24 cellular contexts compared by ENCODE assay signal in the genomic region with DNA sequence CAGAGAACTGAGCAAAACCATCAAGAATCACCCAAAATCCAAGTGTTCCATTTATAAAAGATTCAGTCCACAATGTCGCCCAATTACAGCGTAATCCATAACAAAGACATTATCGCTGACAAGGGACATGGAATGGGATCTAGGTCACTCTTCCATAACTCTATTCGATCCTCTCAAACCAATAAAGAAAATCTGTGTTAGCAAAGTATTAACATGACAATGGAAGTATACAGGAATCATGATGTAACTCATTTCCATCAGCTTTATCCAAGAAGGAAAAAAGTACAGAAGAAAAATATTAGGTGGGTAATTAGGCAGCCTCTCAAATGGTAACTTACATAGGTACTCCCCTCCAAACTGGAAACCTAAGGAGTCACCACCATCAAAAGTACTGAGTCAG. TPM values are rescaled to one million over a fixed set of nuclear protein-coding genes. Genes with fewer than 3 reads are reported as not detected.
DNase-seq lines count a peak whose midpoint lies in the region; ATAC-seq and TF ChIP-seq lines count a peak whose summit lies in the region.
"Had no signal": no experiment of that assay in that cellular context is flagged by ENCODE, and none has a peak within 500 bp of the region (broad histone marks: within the 10 kb centered on the region; RNA-seq: fewer than 3 reads in every experiment).

No MANE protein-coding gene starts in this region.

- CTCF ChIA-PET in MCF 10A (lab: Yijun Ruan, JAX), result no interaction called here

- H3K36me3 Mint-ChIP-seq in MCF 10A (ENCODE audit: insufficient read depth, unreplicated experiment), result peaks cover 66% of the 10 kb centered on the region

- intact Hi-C loops in MCF 10A (cut with micrococcal nuclease), result no loop called here
- intact Hi-C loops in breast epithelium (cut with DNase I; ENCODE audit: low total_unique reads), result no loop called here
- intact Hi-C loops in lower lobe of right lung (cut with DNase I), result no loop called here

- no peak overlapping the region for H3K9ac ChIP-seq in adipocyte (ENCODE audit: low read length)

- POLR2A ChIA-PET in MCF 10A (lab: Yijun Ruan, JAX), result interaction anchor here (1.8 kb wide), 1 partner anchor 36 kb away, joined by 7 read pairs; the partner anchor contains the start of gene RBM25

- H3K4me1 ChIP-seq in breast epithelium, result peaks cover 0 to 4% of the 10 kb centered on the region in 2 donors
- peaks cover 27% of the 10 kb centered on the region for H3K4me1 ChIP-seq in adipocyte (ENCODE audit: control insufficient read depth, insufficient read depth, low read length)
- H3K4me1 ChIP-seq in lower lobe of right lung, result peaks cover 33% of the 10 kb centered on the region

- H3K4me3 Mint-ChIP-seq in MCF 10A (ENCODE audit: unreplicated experiment), result peak overlapping the region; percentile 26
- H3K4me3 Mint-ChIP-seq: activated B cell treated with CpG ODN at 0.5 μM for 24 hours, mesothelial cell of epicardium, neural crest cell had no signal

- ATAC-seq in lower lobe of right lung, result no peak
- ATAC-seq: A549 had no signal

- no peaks in the 10 kb centered on the region for H3K27me3 ChIP-seq in breast epithelium
- no peaks in the 10 kb centered on the region for H3K27me3 ChIP-seq in adipocyte (replicated peaks; ENCODE audit: control insufficient read depth, insufficient read depth, low read length)
- no peaks in the 10 kb centered on the region for H3K27me3 ChIP-seq in lower lobe of right lung (ENCODE audit: low read depth)
- H3K27me3 ChIP-seq: tibial nerve had no signal

- H3K9me3 Mint-ChIP-seq in MCF 10A (ENCODE audit: unreplicated experiment), result no peaks in the 10 kb centered on the region
- H3K9me3 Mint-ChIP-seq: activated B cell treated with CpG ODN at 0.5 μM for 24 hours, mesothelial cell of epicardium, neural crest cell had no signal

- H3K27ac ChIP-seq in breast epithelium (no peak overlapping the region), lower lobe of right lung (no peak overlapping the region)
- H3K27ac ChIP-seq: A549, SK-N-MC, tibial nerve had no signal

- TF ChIP-seq CTCF in MCF 10A (IDR thresholded peaks at IDR 0.05; ENCODE audit: unreplicated experiment), result no peak
- no peak for TF ChIP-seq CTCF in breast epithelium (IDR thresholded peaks at IDR 0.05)
- no peak for TF ChIP-seq CTCF in lower lobe of right lung (IDR thresholded peaks at IDR 0.05)

- H3K27ac Mint-ChIP-seq in MCF 10A (ENCODE audit: low read depth, unreplicated experiment), result no peak overlapping the region
- H3K27ac Mint-ChIP-seq: activated B cell treated with CpG ODN at 0.5 μM for 24 hours, mesothelial cell of epicardium had no signal

- BruUV-seq in MCF 10A (replicated peaks; lab: Mats Ljungman, UMichigan), result no TSS peak

- H3K36me3 ChIP-seq in breast epithelium, result no peaks in the 10 kb centered on the region
- peaks cover 53% of the 10 kb centered on the region for H3K36me3 ChIP-seq in adipocyte (ENCODE audit: control insufficient read depth, insufficient read depth, low read length, severe bottlenecking)
- H3K36me3 ChIP-seq in lower lobe of right lung, result peaks cover 66% of the 10 kb centered on the region

- H3K9me3 ChIP-seq in breast epithelium (no peaks in the 10 kb centered on the region), adipocyte (ENCODE audit: control insufficient read depth, low read length) (no peaks in the 10 kb centered on the region), lower lobe of right lung (no peaks in the 10 kb centered on the region)
- H3K9me3 ChIP-seq: A549, HAP-1, tibial nerve had no signal

- H3K4me3 ChIP-seq in breast epithelium (no peak overlapping the region), adipocyte (ENCODE audit: low read length) (peak overlapping the region; percentile 45), lower lobe of right lung (peak overlapping the region; percentile 7)
- H3K4me3 ChIP-seq: A549, HAP-1, SK-N-MC, tibial nerve had no signal

- no peaks in the 10 kb centered on the region for H3K27me3 Mint-ChIP-seq in MCF 10A (ENCODE audit: insufficient read depth, unreplicated experiment)
- H3K27me3 Mint-ChIP-seq: activated B cell treated with CpG ODN at 0.5 μM for 24 hours had no signal

- peaks cover 28% of the 10 kb centered on the region for H3K4me1 Mint-ChIP-seq in MCF 10A (ENCODE audit: insufficient read depth, unreplicated experiment)

- no peak for TF ChIP-seq POLR2A in breast epithelium (IDR thresholded peaks at IDR 0.05)

- no peak for DNase-seq in MCF 10A (ENCODE audit: unreplicated experiment)
- no peak for DNase-seq in breast epithelium (ENCODE audit: low spot score in 2 of 2)
- no peak for DNase-seq in adipocyte (ENCODE audit: low read depth)
- no peak for DNase-seq in lower lobe of right lung
- DNase-seq in stimulated activated CD4-positive, alpha-beta T cell treated with anti-CD3 and anti-CD28 coated beads, Interleukin-12 subunit alpha, Interleukin-12 subunit beta, amount 100 ng/mL, for 4 hours, result no peak
- DNase-seq in NCI-H2196 treated with DMSO at 0.1 percent for 48 hours (lab: John Stamatoyannopoulos, UW; ENCODE audit: unreplicated experiment), result no peak
- DNase-seq in nucleus accumbens (lab: John Stamatoyannopoulos, UW), result no peak
- DNase-seq in LoVo (ENCODE audit: low spot score), result no peak
- DNase-seq: activated B cell treated with CpG ODN at 0.5 μM for 24 hours; activated CD4-positive, alpha-beta T cell treated with anti-CD3 and anti-CD28 coated beads, Interleukin-2, amount 50 U/mL, for 48 hours; activated CD8-positive, alpha-beta memory T cell treated with anti-CD3 and anti-CD28 coated beads, Interleukin-2, amount 50 U/mL, for 48 hours; activated effector memory CD4-positive, alpha-beta T cell treated with anti-CD3 and anti-CD28 coated beads, Interleukin-2, amount 50 U/mL, for 16 hours; C1 segment of cervical spinal cord; NCI-H1417; NCI-H2081 treated with DMSO at 0.1 percent for 48 hours; stimulated activated CD4-positive, alpha-beta T cell treated with anti-CD3 and anti-CD28 coated beads, Interleukin-4, amount 100 ng/mL, for 1 hour; stimulated activated naive CD4-positive, alpha-beta T cell treated with Interleukin-2 at 50 U/mL for 16 hours; T-helper 9 cell had no signal

RNA-seq across cellular contexts. Expression of gene ZFYVE1, which starts 4.9 kb away (rescaled TPM):
- 13.3 and 17.6 TPM in 2 replicates for total RNA-seq in MCF 10A (2022)
- 10 to 100 TPM; 18.7 to 22.2 (median 22.1) TPM for total RNA-seq in breast epithelium
- total RNA-seq in lower lobe of right lung, result 20.1 TPM

RNA-seq across cellular contexts. Expression of gene RBM25, which starts 36.3 kb away (rescaled TPM):
- total RNA-seq in MCF 10A (2022) (106 and 107 TPM in 2 replicates), breast epithelium (10 to 100 TPM; 69.9 to 90.6 (median 76.4) TPM), lower lobe of right lung (56.1 TPM)

Comparison
In these comparisons a context has a peak if more than half of its experiments do, and no peak if none do; other contexts are left out.
1. H3K4me3 ChIP-seq: peak in adipocyte (single experiment) and lower lobe of right lung (single experiment); none in breast epithelium (0 of 3).